ENCODE assay signal across 8 cellular contexts in genomic region chr2:45611020-45611737, GRCh38. TPM values are rescaled to one million over a fixed set of nuclear protein-coding genes. Genes with fewer than 3 reads are reported as not detected.
DNase-seq lines count a peak whose midpoint lies in the region; ATAC-seq and TF ChIP-seq lines count a peak whose summit lies in the region.

A gene with protein sequence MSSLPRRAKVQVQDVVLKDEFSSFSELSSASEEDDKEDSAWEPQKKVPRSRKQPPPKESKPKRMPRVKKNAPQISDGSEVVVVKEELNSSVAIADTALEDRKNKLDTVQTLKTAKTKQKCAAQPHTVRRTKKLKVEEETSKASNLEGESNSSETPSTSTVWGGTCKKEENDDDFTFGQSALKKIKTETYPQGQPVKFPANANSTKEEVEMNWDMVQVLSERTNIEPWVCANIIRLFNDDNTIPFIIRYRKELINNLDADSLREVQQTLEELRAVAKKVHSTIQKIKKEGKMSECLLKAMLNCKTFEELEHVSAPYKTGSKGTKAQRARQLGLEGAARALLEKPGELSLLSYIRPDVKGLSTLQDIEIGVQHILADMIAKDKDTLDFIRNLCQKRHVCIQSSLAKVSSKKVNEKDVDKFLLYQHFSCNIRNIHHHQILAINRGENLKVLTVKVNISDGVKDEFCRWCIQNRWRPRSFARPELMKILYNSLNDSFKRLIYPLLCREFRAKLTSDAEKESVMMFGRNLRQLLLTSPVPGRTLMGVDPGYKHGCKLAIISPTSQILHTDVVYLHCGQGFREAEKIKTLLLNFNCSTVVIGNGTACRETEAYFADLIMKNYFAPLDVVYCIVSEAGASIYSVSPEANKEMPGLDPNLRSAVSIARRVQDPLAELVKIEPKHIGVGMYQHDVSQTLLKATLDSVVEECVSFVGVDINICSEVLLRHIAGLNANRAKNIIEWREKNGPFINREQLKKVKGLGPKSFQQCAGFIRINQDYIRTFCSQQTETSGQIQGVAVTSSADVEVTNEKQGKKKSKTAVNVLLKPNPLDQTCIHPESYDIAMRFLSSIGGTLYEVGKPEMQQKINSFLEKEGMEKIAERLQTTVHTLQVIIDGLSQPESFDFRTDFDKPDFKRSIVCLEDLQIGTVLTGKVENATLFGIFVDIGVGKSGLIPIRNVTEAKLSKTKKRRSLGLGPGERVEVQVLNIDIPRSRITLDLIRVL (minus strand): TSS chr2:45611267. CDS start chr2:45605441, 5,826 bp downstream.

- peaks cover 5 to 55% (median 18%) of the 10 kb centered on the region in 3 donors for H3K4me1 ChIP-seq in gastroesophageal sphincter

- ATAC-seq in gastroesophageal sphincter, result peak; percentile 96

- H3K27me3 ChIP-seq in gastroesophageal sphincter, result no peaks in the 10 kb centered on the region

- H3K27ac Mint-ChIP-seq in HFFc6, result peak within 1 kb of the TSS; percentile 95
- peak within 1 kb of the TSS; percentile 95 for H3K27ac Mint-ChIP-seq in activated naive CD4-positive, alpha-beta T cell treated with anti-CD3 and anti-CD28 coated beads, Interleukin-2, amount 10 ng/mL, durations not matched to agents 7 days and 5 days

- H3K4me3 Mint-ChIP-seq in HFFc6, result peak within 1 kb of the TSS; percentile 97
- peak within 1 kb of the TSS; percentile 96 for H3K4me3 Mint-ChIP-seq in activated naive CD4-positive, alpha-beta T cell treated with anti-CD3 and anti-CD28 coated beads, Interleukin-2, amount 10 ng/mL, durations not matched to agents 7 days and 5 days

- H3K9me3 ChIP-seq in SK-N-MC (ENCODE audit: low read depth, low read length) (no peaks in the 10 kb centered on the region), gastroesophageal sphincter (no peaks in the 10 kb centered on the region)

- 2% methylated on average over 11 to 24 of the region's 43 CpGs for WGBS in gastroesophageal sphincter (ENCODE audit: low coverage in 1 of 2), 2 donors

- no peaks in the 10 kb centered on the region for H3K9me3 Mint-ChIP-seq in HFFc6
- no peaks in the 10 kb centered on the region for H3K9me3 Mint-ChIP-seq in activated naive CD4-positive, alpha-beta T cell treated with anti-CD3 and anti-CD28 coated beads, Interleukin-2, amount 10 ng/mL, durations not matched to agents 7 days and 5 days

- no peaks in the 10 kb centered on the region for H3K36me3 ChIP-seq in SK-N-MC (ENCODE audit: insufficient read depth, low read length)
- H3K36me3 ChIP-seq in gastroesophageal sphincter, result no peaks in the 10 kb centered on the region

- CTCF ChIA-PET in activated naive CD4-positive, alpha-beta T cell treated with anti-CD3 and anti-CD28 coated beads, Interleukin-2, amount 10 ng/mL, durations not matched to agents 7 days and 5 days (lab: Charles Lee), result interaction anchor here (1.4 kb wide), 2 partner anchors 13 to 26 kb away, joined by 3 to 5 read pairs; no protein-coding TSS in a partner anchor

- peak within 1 kb of the TSS; percentile 86 for H3K9ac ChIP-seq in SK-N-MC (ENCODE audit: insufficient read length)

- peak; percentile 61 for DNase-seq in GM04503 (ENCODE audit: low read depth)
- peak; percentile 91 for DNase-seq in HFFc6
- DNase-seq in NB4 (ENCODE audit: low read depth), result peak; percentile 97
- DNase-seq in SK-N-MC (ENCODE audit: low read depth, low spot score), result peak; percentile 35
- peak; percentile 91 for DNase-seq in activated naive CD4-positive, alpha-beta T cell treated with anti-CD3 and anti-CD28 coated beads, Interleukin-2, amount 10 ng/mL, durations not matched to agents 7 days and 5 days
- DNase-seq in non-pigmented ciliary epithelial cell (ENCODE audit: low read depth), result peak; percentile 76
- peak; percentile 96 for DNase-seq in superior temporal gyrus (ENCODE audit: extremely low spot score)

- H3K27ac ChIP-seq in SK-N-MC (peak within 1 kb of the TSS; percentile 88), gastroesophageal sphincter (peak within 1 kb of the TSS; percentile 87 to 97 (median 90))

- no peaks in the 10 kb centered on the region; the same call in none of the 2 replicates for H3K27me3 Mint-ChIP-seq in HFFc6 (ENCODE audit: insufficient read depth)
- H3K27me3 Mint-ChIP-seq in activated naive CD4-positive, alpha-beta T cell treated with anti-CD3 and anti-CD28 coated beads, Interleukin-2, amount 10 ng/mL, durations not matched to agents 7 days and 5 days, result no peaks in the 10 kb centered on the region

- no peaks in the 10 kb centered on the region for H3K36me3 Mint-ChIP-seq in HFFc6 (ENCODE audit: low read depth)
- peaks cover 3% of the 10 kb centered on the region for H3K36me3 Mint-ChIP-seq in activated naive CD4-positive, alpha-beta T cell treated with anti-CD3 and anti-CD28 coated beads, Interleukin-2, amount 10 ng/mL, durations not matched to agents 7 days and 5 days

- no peak for TF ChIP-seq EP300 in gastroesophageal sphincter (IDR thresholded peaks at IDR 0.05)

- peak; percentile 80 for TF ChIP-seq POLR2A in NB4 (IDR thresholded peaks at IDR 0.05; ENCODE audit: extremely low read depth, insufficient read length)
- peak; percentile 36 to 38 for TF ChIP-seq POLR2A in gastroesophageal sphincter (IDR thresholded peaks at IDR 0.05)

- H3K4me1 Mint-ChIP-seq in HFFc6 (ENCODE audit: low read depth), result peaks cover 34% of the 10 kb centered on the region
- peaks cover 29% of the 10 kb centered on the region for H3K4me1 Mint-ChIP-seq in activated naive CD4-positive, alpha-beta T cell treated with anti-CD3 and anti-CD28 coated beads, Interleukin-2, amount 10 ng/mL, durations not matched to agents 7 days and 5 days

- no peak for TF ChIP-seq CTCF in HFFc6 (IDR thresholded peaks at IDR 0.05)
- no peak for TF ChIP-seq CTCF in NB4 (IDR thresholded peaks at IDR 0.05; ENCODE audit: low read depth, low read length)
- peak in 2 of 4 experiments; percentile 28 to 39 for TF ChIP-seq CTCF in gastroesophageal sphincter (IDR thresholded peaks at IDR 0.05)

- peak within 1 kb of the TSS; percentile 97 for H3K4me3 ChIP-seq in NB4 (ENCODE audit: low read depth, low read length)
- peak within 1 kb of the TSS; percentile 93 for H3K4me3 ChIP-seq in SK-N-MC
- peak within 1 kb of the TSS; percentile 69 to 96 for H3K4me3 ChIP-seq in gastroesophageal sphincter

RNA-seq across cellular contexts. Expression of the gene that starts here (rescaled TPM):
- total RNA-seq in HFFc6 (2021; fragmentation: NEBNext Ultra II Directional; extraction: Animal tissue kit (Norgen Biotek cat#: 25700)), result 10 to 100 TPM in 5 of 6 experiments, 1 to 10 TPM in 1; 9.5 to 13.6 (median 12.4) TPM
- 10 to 100 TPM in 3 of 4 donors, 1 to 10 TPM in 1; 7.7 to 16.7 (median 12.5) TPM for total RNA-seq in gastroesophageal sphincter

Comparison
In these comparisons a context has a peak if more than half of its experiments do, and no peak if none do; other contexts are left out.
1. Peak in every context shown above with its lines: DNase-seq, ATAC-seq, H3K4me3 ChIP-seq and H3K27ac ChIP-seq.
2. DNase-seq: peak in every context shown above with its lines; median percentile 97 in NB4; 96 in superior temporal gyrus; 91 in HFFc6; 91 in activated naive CD4-positive, alpha-beta T cell treated with anti-CD3 and anti-CD28 coated beads, Interleukin-2, amount 10 ng/mL, durations not matched to agents 7 days and 5 days; 76 in non-pigmented ciliary epithelial cell; 61 in GM04503; 35 in SK-N-MC.